19 cellular contexts compared by ENCODE assay signal in the genomic region with DNA sequence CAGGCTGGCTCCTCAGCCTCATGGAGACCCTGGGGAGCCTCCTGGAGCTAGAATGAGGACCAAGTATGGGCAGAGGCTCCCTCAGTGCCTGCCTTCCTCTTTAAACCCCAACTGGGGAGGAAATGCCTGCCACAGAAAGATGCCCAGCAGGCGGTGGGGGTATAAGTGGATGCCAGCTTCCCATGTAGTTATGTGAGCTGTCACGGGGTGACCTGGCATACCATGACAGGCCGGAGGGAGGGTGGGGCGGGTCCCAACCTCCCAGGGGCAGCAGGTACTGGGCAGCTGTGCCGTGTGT. TPM values are rescaled to one million over a fixed set of nuclear protein-coding genes. Genes with fewer than 3 reads are reported as not detected.
A peak's percentile ranks its signal among the peaks of the same experiment; 100 is the strongest.
DNase-seq lines count a peak whose midpoint lies in the region; ATAC-seq, FAIRE-seq and TF ChIP-seq lines count a peak whose summit lies in the region.
"Had no signal": no experiment of that assay in that cellular context is flagged by ENCODE, and none has a peak within 500 bp of the region (broad histone marks: within the 10 kb centered on the region; RNA-seq: fewer than 3 reads in every experiment).

No MANE protein-coding gene starts in this region.

- H3K23ac ChIP-seq in H1 (ENCODE audit: insufficient read length) (no peak overlapping the region), neuronal stem cell (ENCODE audit: low read depth, low read length, poor library complexity) (no peak overlapping the region)

- intact Hi-C loops in right cardiac atrium (cut with DNase I) (no loop called here), cardiac septum (cut with DNase I) (no loop called here)

- no peak for FAIRE-seq in H1 (lab: Jason Lieb, UNC)
- FAIRE-seq: A549, GM19239, H54, HepG2 had no signal

- H2AK5ac ChIP-seq in H1 (ENCODE audit: low read depth, low read length) (no peak overlapping the region), neuronal stem cell (ENCODE audit: low read depth, low read length) (peak overlapping the region; percentile 12)

- H3K56ac ChIP-seq in H1 (replicated peaks; ENCODE audit: insufficient read length, low read depth, low read length), result no peak overlapping the region

- H3K18ac ChIP-seq in H1 (ENCODE audit: extremely low read depth, low read length) (no peak overlapping the region), neuronal stem cell (ENCODE audit: low read length) (peak overlapping the region; percentile 66)

- H2BK5ac ChIP-seq in H1 (ENCODE audit: low read depth, low read length) (no peak overlapping the region), neuronal stem cell (ENCODE audit: low read length) (no peak overlapping the region)

- H3K23me2 ChIP-seq in H1 (ENCODE audit: low read depth, low read length), result no peaks in the 10 kb centered on the region

- ATAC-seq in right cardiac atrium, result no peak
- ATAC-seq in HG02970 (IDR thresholded peaks at IDR 0.05; ENCODE audit: low FRiP score, unreplicated experiment), result no peak
- ATAC-seq: A549; CD8-positive, alpha-beta T cell; HepG2 had no signal

- H3K4me2 ChIP-seq in H1 (ENCODE audit: insufficient read depth in 1 of 2, low read depth in 2 of 2, low read length in 2 of 2) (no peak overlapping the region), neuronal stem cell (ENCODE audit: insufficient read depth, low read length, poor library complexity, severe bottlenecking) (no peak overlapping the region)
- H3K4me2 ChIP-seq: A549 had no signal

- H3K9ac ChIP-seq in H1 (replicated peaks in 1 of 4; ENCODE audit: extremely low read depth in 1 of 4, low read depth in 3 of 4, low read length in 3 of 4), result no peak overlapping the region
- H3K9ac ChIP-seq in neuronal stem cell (ENCODE audit: low read depth, low read length, poor library complexity), result no peak overlapping the region
- H3K9ac ChIP-seq: GM23248 had no signal

- no peaks in the 10 kb centered on the region for H3K9me3 ChIP-seq in right cardiac atrium (ENCODE audit: control insufficient read depth, low read length)
- H3K9me3 ChIP-seq in H1 (ENCODE audit: insufficient read depth in 2 of 2, low read depth in 1 of 2, low read length in 1 of 2), result no peaks in the 10 kb centered on the region
- no peaks in the 10 kb centered on the region for H3K9me3 ChIP-seq in neuronal stem cell (replicated peaks in 1 of 2; ENCODE audit: control insufficient read depth in 2 of 2, insufficient read depth in 1 of 2, low read depth in 1 of 2, low read length in 2 of 2)
- H3K9me3 ChIP-seq: A549 had no signal

- peak overlapping the region; percentile 6 for H3K27ac ChIP-seq in right cardiac atrium (ENCODE audit: low read length)
- H3K27ac ChIP-seq in H1 (ENCODE audit: low read depth, low read length), result no peak overlapping the region
- H3K27ac ChIP-seq in neuronal stem cell (replicated peaks; ENCODE audit: low read length), result no peak overlapping the region
- H3K27ac ChIP-seq: 22Rv1, A549, GM23248 had no signal

- H3K79me1 ChIP-seq in H1 (ENCODE audit: low read depth, low read length) (peaks cover 2% of the 10 kb centered on the region), neuronal stem cell (ENCODE audit: low read depth, low read length) (no peaks in the 10 kb centered on the region)

- CTCF ChIA-PET in H1 (lab: Charles Lee; ENCODE audit: partially characterized antibody), result interaction anchor here (1.0 to 12.8 kb wide), 17 partner anchors 10 to 123 kb away, joined by 3 to 128 read pairs (median 10); no protein-coding TSS in a partner anchor

- no peaks in the 10 kb centered on the region for H4K20me1 ChIP-seq in H1 (replicated peaks in 1 of 2; ENCODE audit: control insufficient read depth in 1 of 2, insufficient read depth in 2 of 2, low read length in 2 of 2)

- H2BK15ac ChIP-seq in H1 (ENCODE audit: low read length) (0 out of 2 replicates have a peak overlapping the region, but pooled peaks have one; percentile 19), neuronal stem cell (ENCODE audit: low read length) (no peak overlapping the region)

- H3K79me2 ChIP-seq in H1 (ENCODE audit: control insufficient read depth in 1 of 2, insufficient read depth in 2 of 2, low read length in 2 of 2), result no peaks in the 10 kb centered on the region

- H3K36me3 ChIP-seq in H1 (ENCODE audit: control insufficient read depth in 2 of 4, insufficient read depth in 4 of 4, low read length in 3 of 4) (no peaks in the 10 kb centered on the region), neuronal stem cell (replicated peaks in 1 of 2; ENCODE audit: control insufficient read depth in 2 of 2, insufficient read depth in 2 of 2, low read length in 2 of 2) (no peaks in the 10 kb centered on the region)

- H4K8ac ChIP-seq in H1 (ENCODE audit: extremely low read depth, insufficient read depth, low read length) (no peak overlapping the region), neuronal stem cell (ENCODE audit: low read depth, low read length) (no peak overlapping the region)

- no peak overlapping the region for H4K5ac ChIP-seq in H1 (ENCODE audit: insufficient read length, low read depth, low read length)

- peaks cover 8% of the 10 kb centered on the region for H3K4me1 ChIP-seq in right cardiac atrium (ENCODE audit: control insufficient read depth, insufficient read depth, low read length)
- H3K4me1 ChIP-seq in H1 (replicated peaks in 1 of 4; ENCODE audit: control insufficient read depth in 3 of 4, insufficient read depth in 4 of 4, low read length in 3 of 4), result peaks cover 5 to 21% (median 14%) of the 10 kb centered on the region in 4 experiments
- H3K4me1 ChIP-seq in neuronal stem cell (ENCODE audit: control insufficient read depth in 2 of 2, insufficient read depth in 1 of 2, low read depth in 1 of 2, low read length in 2 of 2), result peaks cover 18 to 20% of the 10 kb centered on the region in 2 donors
- H3K4me1 ChIP-seq: A549 had no signal

- WGBS in right cardiac atrium, result 74% methylated on average over 5 of the region's 5 CpGs
- 96% methylated on average over 4 of the region's 5 CpGs; no CpG with 5 or more reads in 1 of the 2 experiments for WGBS in H1 (ENCODE audit: extremely low coverage in 1 of 2, insufficient coverage in 1 of 2, insufficient read length in 1 of 2, insufficient replicate concordance in 2 of 2, low coverage in 1 of 2, low lambda C conversion rate in 2 of 2, missing lambda C conversion rate in 1 of 2), 2 experiments
- no CpG with 5 or more reads among the region's 5 CpGs for WGBS in neuronal stem cell (ENCODE audit: extremely low coverage in 2 of 2, insufficient read length in 2 of 2, insufficient replicate concordance in 1 of 2), 2 donors

- DNase-seq in right cardiac atrium (no peak), cardiac septum (ENCODE audit: low spot score) (no peak), H1 (ENCODE audit: low read depth in 1 of 2, low spot score in 2 of 2) (no peak), neuronal stem cell (ENCODE audit: low spot score) (no peak), NCI-H510A (lab: John Stamatoyannopoulos, UW) (no peak)
- DNase-seq in stimulated activated CD4-positive, alpha-beta T cell treated with anti-CD3 and anti-CD28 coated beads, Interleukin-15, amount 100 ng/mL, for 24 hours, result no peak
- DNase-seq: AML-193; Calu3; CD8-positive, alpha-beta T cell; GF-D8; GM23248; HCEC 1CT; KG1 had no signal

- H2BK12ac ChIP-seq in H1 (ENCODE audit: low read depth, low read length), result 0 out of 2 replicates have a peak overlapping the region, but pooled peaks have one; percentile 71
- no peak overlapping the region for H2BK12ac ChIP-seq in neuronal stem cell (ENCODE audit: low read length)

- POLR2A ChIA-PET in H1 (lab: Charles Lee; ENCODE audit: partially characterized antibody), result interaction anchor here (1.3 kb wide), 1 partner anchor 43 kb away, joined by 3 read pairs; no protein-coding TSS in a partner anchor

- H3K4me3 ChIP-seq in right cardiac atrium (ENCODE audit: low read length) (no peak overlapping the region), H1 (ENCODE audit: extremely low read depth in 1 of 4, insufficient read depth in 2 of 4, low read depth in 3 of 4, low read length in 4 of 4) (no peak overlapping the region), neuronal stem cell (ENCODE audit: low read length in 2 of 2) (no peak overlapping the region)
- H3K4me3 ChIP-seq: A549, GM23248 had no signal

- H3K4ac ChIP-seq in H1 (replicated peaks; ENCODE audit: insufficient read length, low read depth, low read length), result no peak overlapping the region
- H3K4ac ChIP-seq in neuronal stem cell (ENCODE audit: low read length), result peak overlapping the region; percentile 8

- no peak overlapping the region for H2BK20ac ChIP-seq in H1 (ENCODE audit: low read length)

- no peak for TF ChIP-seq POLR2A in H1 (IDR thresholded peaks at IDR 0.05; ENCODE audit: control extremely low read depth in 1 of 2, low read depth in 2 of 2, low read length in 2 of 2)

- H2AFZ ChIP-seq in H1 (ENCODE audit: low read length) (no peak overlapping the region), neuronal stem cell (ENCODE audit: low read length) (no peak overlapping the region)
- H2AFZ ChIP-seq: GM23248 had no signal

- H3K27me3 ChIP-seq in right cardiac atrium (ENCODE audit: control insufficient read depth, insufficient read depth), result no peaks in the 10 kb centered on the region
- peaks cover 0 to 2% (median 0%) of the 10 kb centered on the region in 4 experiments; a peak in 1 of 7 replicates for H3K27me3 ChIP-seq in H1 (replicated peaks in 1 of 4; ENCODE audit: control insufficient read depth in 3 of 4, extremely low read depth in 1 of 4, insufficient read depth in 3 of 4, low read length in 3 of 4)
- peaks cover 0 to 4% (median 0%) of the 10 kb centered on the region in 3 experiments for H3K27me3 ChIP-seq in neuronal stem cell (ENCODE audit: control insufficient read depth in 3 of 3, insufficient read depth in 3 of 3, low read depth in 1 of 3, low read length in 3 of 3)

- H3K14ac ChIP-seq in H1 (ENCODE audit: insufficient read length) (no peak overlapping the region), neuronal stem cell (ENCODE audit: low read length) (no peak overlapping the region)

- H2BK120ac ChIP-seq in H1 (replicated peaks; ENCODE audit: low read depth, low read length) (no peak overlapping the region), neuronal stem cell (ENCODE audit: low read depth, low read length) (no peak overlapping the region)

- no peak for TF ChIP-seq CTCF in H1 (IDR thresholded peaks at IDR 0.05; ENCODE audit: control extremely low read depth in 1 of 3, insufficient read depth in 1 of 3, low read depth in 1 of 3, low read length in 3 of 3)

- no peak for TF ChIP-seq RAD21 in H1 (IDR thresholded peaks at IDR 0.05 in 1 of 2, conservative IDR thresholded peaks at IDR 0.05 in 1 of 2; ENCODE audit: low read depth in 2 of 2, low read length in 2 of 2)

- H4K91ac ChIP-seq in H1 (replicated peaks; ENCODE audit: insufficient read length, low read length) (no peak overlapping the region), neuronal stem cell (ENCODE audit: low read depth, low read length, poor library complexity) (no peak overlapping the region)

- no peak for TF ChIP-seq EP300 in H1 (IDR thresholded peaks at IDR 0.05; ENCODE audit: borderline replicate concordance in 1 of 2, low read depth in 2 of 2, low read length in 2 of 2)

RNA-seq across cellular contexts. Expression of gene COL13A1, which starts 35.0 kb away (rescaled TPM):
- 10 to 100 TPM in 2 of 4 donors, 1 to 10 TPM in 2; 4.4 to 13.7 (median 10.4) TPM for total RNA-seq in right cardiac atrium
- 6.8 TPM for polyA plus RNA-seq in right cardiac atrium
- 9.5 TPM for total RNA-seq in cardiac septum
- 4.5 and 5.2 TPM in 2 replicates for total RNA-seq in H1 (2021; fragmentation: NEBNext Ultra II Directional; extraction: Animal tissue kit (Norgen Biotek cat#: 25700))
- polyA plus RNA-seq in H1 (2011; rRNA removed), result 2.6 and 3.7 TPM in 2 replicates
- 6.7 TPM for polyA plus RNA-seq in H1 (2011; cell fraction: cytosol; rRNA removed)
- polyA plus RNA-seq in H1 (2011; cell fraction: nucleus; rRNA removed), result 13.5 TPM
- polyA plus RNA-seq in H1 (2012, experiment 1 of 2), result 3.5 to 4.3 TPM (median 3.7 TPM) in 4 replicates
- 1.0 TPM for polyA plus RNA-seq in H1 (2012, experiment 2 of 2)
- polyA plus RNA-seq in H1 (2013, experiment 1 of 2), result 7.6 TPM
- 6.3 TPM for polyA plus RNA-seq in H1 (2013, experiment 2 of 2)
- polyA minus RNA-seq in H1 (2011; rRNA and poly(A)+ RNA removed), result 1.7 and 4.2 TPM in 2 replicates
- 0.95 TPM for polyA minus RNA-seq in H1 (2011; cell fraction: cytosol; rRNA and poly(A)+ RNA removed)
- 11.5 TPM for polyA minus RNA-seq in H1 (2011; cell fraction: nucleus; rRNA and poly(A)+ RNA removed)
- 4.7 TPM for polyA plus RNA-seq in neuronal stem cell (2013, experiment 1 of 2)
- polyA plus RNA-seq in neuronal stem cell (2013, experiment 2 of 2), result 5.0 TPM
- total RNA-seq: CD8-positive, alpha-beta T cell; HepG2 had no signal
